Comparison of ENCODE assay signal across 9 cellular contexts in the genomic region with DNA sequence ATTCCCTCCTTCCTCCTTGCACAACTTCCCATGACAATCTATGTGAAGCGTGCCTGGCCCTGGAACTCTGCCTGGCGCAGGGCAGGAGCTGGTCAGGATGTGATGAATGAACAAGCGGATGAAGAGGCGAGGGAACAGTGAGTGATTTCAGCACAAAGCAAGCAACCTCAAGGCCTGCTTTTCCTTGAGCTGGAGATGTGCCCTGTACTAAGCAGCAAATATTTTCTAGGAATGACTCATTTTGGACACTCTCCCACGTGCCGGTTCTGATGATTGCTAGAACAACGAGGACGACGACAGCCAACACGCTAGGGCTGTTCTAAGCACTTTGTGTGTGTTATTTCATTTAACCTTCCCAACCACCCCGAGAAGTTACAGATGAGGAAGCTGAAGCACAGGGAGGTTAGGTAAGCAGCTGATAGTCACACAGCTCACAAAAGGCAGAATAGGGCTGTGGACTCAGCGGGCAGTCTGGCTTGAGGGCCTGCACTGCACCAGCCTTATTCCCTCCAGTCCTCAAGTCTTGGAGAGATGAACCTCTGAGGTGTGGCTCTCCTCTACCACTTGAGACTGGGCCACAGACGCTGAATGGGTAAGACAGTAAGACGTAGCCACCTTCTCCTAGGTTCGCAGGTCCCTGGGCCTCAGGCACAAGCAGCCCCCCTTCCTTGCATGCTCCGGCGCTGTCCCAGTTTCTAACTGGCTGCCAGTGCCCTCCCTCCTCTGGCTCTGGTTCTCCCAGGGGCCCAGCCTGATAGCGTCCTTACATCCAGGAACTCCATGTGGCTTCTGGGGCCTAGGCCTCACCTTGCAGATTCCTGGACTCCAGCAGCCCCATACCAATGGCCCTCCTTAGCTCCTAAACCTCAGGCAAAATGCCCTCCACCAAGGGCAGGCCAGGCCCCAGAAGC. TPM values are rescaled to one million over a fixed set of nuclear protein-coding genes. Genes with fewer than 3 reads are reported as not detected.
DNase-seq lines count a peak whose midpoint lies in the region; ATAC-seq and TF ChIP-seq lines count a peak whose summit lies in the region.
"Had no signal": no experiment of that assay in that cellular context is flagged by ENCODE, and none has a peak within 500 bp of the region (broad histone marks: within the 10 kb centered on the region; RNA-seq: fewer than 3 reads in every experiment).

No MANE protein-coding gene starts in this region.

- no peak overlapping the region for H3K4me3 Mint-ChIP-seq in activated CD4-positive, alpha-beta T cell treated with anti-CD3 and anti-CD28 coated beads, Interleukin-2, amount 10 ng/mL, durations not matched to agents 7 days and 5 days

- CTCF ChIA-PET in activated CD4-positive, alpha-beta T cell treated with anti-CD3 and anti-CD28 coated beads, Interleukin-2, amount 10 ng/mL, durations not matched to agents 7 days and 5 days (lab: Charles Lee), result interaction anchor here (1.5 kb wide), 1 partner anchor 28 kb away, joined by 3 read pairs; no protein-coding TSS in a partner anchor
- CTCF ChIA-PET in HEK293T (lab: Yijun Ruan, JAX), result no interaction called here

- peak overlapping the region; percentile 87 for H3K27ac Mint-ChIP-seq in activated CD4-positive, alpha-beta T cell treated with anti-CD3 and anti-CD28 coated beads, Interleukin-2, amount 10 ng/mL, durations not matched to agents 7 days and 5 days

- H3K4me1 ChIP-seq in breast epithelium (peaks cover 5 to 20% of the 10 kb centered on the region in 2 donors), thoracic aorta (ENCODE audit: control insufficient read depth in 1 of 2, low read depth in 2 of 2) (peaks cover 29 to 49% of the 10 kb centered on the region in 2 donors)
- H3K4me1 ChIP-seq: A549 had no signal

- DNase-seq in activated CD4-positive, alpha-beta T cell treated with anti-CD3 and anti-CD28 coated beads, Interleukin-2, amount 10 ng/mL, durations not matched to agents 7 days and 5 days, result no peak
- DNase-seq in activated CD4-positive, alpha-beta T cell treated with anti-CD3 and anti-CD28 coated beads, Interleukin-2, amount 50 U/mL, for 1 hour, result no peak
- DNase-seq in breast epithelium (ENCODE audit: low spot score in 2 of 2) (peak in 1 of 2 donors; percentile 70), kidney tubule cell (ENCODE audit: low spot score) (peak; percentile 60), thoracic aorta (ENCODE audit: low spot score) (peak; percentile 78), GM10266 (ENCODE audit: extremely low spot score) (no peak), UCSD-AML1 (lab: John Stamatoyannopoulos, UW; ENCODE audit: unreplicated experiment) (no peak), HEK293T (ENCODE audit: extremely low spot score) (no peak)

- H3K4me3 ChIP-seq in breast epithelium (no peak overlapping the region), thoracic aorta (peak overlapping the region; percentile 1)
- H3K4me3 ChIP-seq: A549 had no signal

- POLR2A ChIA-PET in activated CD4-positive, alpha-beta T cell treated with anti-CD3 and anti-CD28 coated beads, Interleukin-2, amount 10 ng/mL, durations not matched to agents 7 days and 5 days (lab: Charles Lee), result no interaction called here
- POLR2A ChIA-PET in HEK293T (lab: Yijun Ruan, JAX), result interaction anchor here (0.8 kb wide), 1 partner anchor 17 kb away, joined by 3 read pairs; no protein-coding TSS in a partner anchor

- H3K9me3 ChIP-seq in breast epithelium (no peaks in the 10 kb centered on the region), thoracic aorta (no peaks in the 10 kb centered on the region)
- H3K9me3 ChIP-seq: A549 had no signal

- H3K27me3 ChIP-seq in breast epithelium (no peaks in the 10 kb centered on the region), thoracic aorta (replicated peaks; ENCODE audit: insufficient read depth) (no peaks in the 10 kb centered on the region)

- peak overlapping the region; percentile 68 to 90 for H3K27ac ChIP-seq in breast epithelium
- peak overlapping the region; percentile 96 to 98 for H3K27ac ChIP-seq in thoracic aorta
- H3K27ac ChIP-seq: A549 had no signal

- TF ChIP-seq CTCF in breast epithelium (IDR thresholded peaks at IDR 0.05) (no peak), thoracic aorta (IDR thresholded peaks at IDR 0.05) (no peak), GM10266 (IDR thresholded peaks at IDR 0.05; ENCODE audit: control insufficient read depth, insufficient read depth, low read depth, missing control alignments) (no peak)

- peak; percentile 75 for ATAC-seq in thoracic aorta (ENCODE audit: insufficient number of reproducible peaks, low FRiP score, low read depth)
- ATAC-seq: A549 had no signal

- H3K36me3 Mint-ChIP-seq in activated CD4-positive, alpha-beta T cell treated with anti-CD3 and anti-CD28 coated beads, Interleukin-2, amount 10 ng/mL, durations not matched to agents 7 days and 5 days (ENCODE audit: low read depth), result no peaks in the 10 kb centered on the region

- no peaks in the 10 kb centered on the region for H3K27me3 Mint-ChIP-seq in activated CD4-positive, alpha-beta T cell treated with anti-CD3 and anti-CD28 coated beads, Interleukin-2, amount 10 ng/mL, durations not matched to agents 7 days and 5 days

- no peak for TF ChIP-seq POLR2A in breast epithelium (IDR thresholded peaks at IDR 0.05)

- intact Hi-C loops in breast epithelium (cut with DNase I; ENCODE audit: low total_unique reads), result loop anchor here (10.0 kb wide), 1 partner anchor 945 kb away; no protein-coding TSS in a partner anchor

- peaks cover 26% of the 10 kb centered on the region for H3K4me1 Mint-ChIP-seq in activated CD4-positive, alpha-beta T cell treated with anti-CD3 and anti-CD28 coated beads, Interleukin-2, amount 10 ng/mL, durations not matched to agents 7 days and 5 days

- no peaks in the 10 kb centered on the region for H3K36me3 ChIP-seq in breast epithelium
- no peaks in the 10 kb centered on the region for H3K36me3 ChIP-seq in thoracic aorta

- H3K9me3 Mint-ChIP-seq in activated CD4-positive, alpha-beta T cell treated with anti-CD3 and anti-CD28 coated beads, Interleukin-2, amount 10 ng/mL, durations not matched to agents 7 days and 5 days, result no peaks in the 10 kb centered on the region

TF ChIP-seq in HEK293T, 16 proteins besides CTCF, POLR2A, EP300 and RAD21:
- TF ChIP-seq SP1 (IDR thresholded peaks at IDR 0.05) (no peak), FOXA1 (IDR thresholded peaks at IDR 0.05) (no peak), ELF4 (IDR thresholded peaks at IDR 0.05) (no peak), HDGF (IDR thresholded peaks at IDR 0.05; ENCODE audit: borderline replicate concordance) (no peak), FOXK2 (IDR thresholded peaks at IDR 0.05) (no peak), NFRKB (IDR thresholded peaks at IDR 0.05) (no peak), TARDBP (IDR thresholded peaks at IDR 0.05) (no peak), FOXM1 (IDR thresholded peaks at IDR 0.05; ENCODE audit: borderline replicate concordance) (no peak), ZNF384 (IDR thresholded peaks at IDR 0.05) (no peak), CTBP1 (IDR thresholded peaks at IDR 0.05; ENCODE audit: borderline replicate concordance) (no peak), L3MBTL2 (conservative IDR thresholded peaks at IDR 0.05) (no peak), BHLHE40 (IDR thresholded peaks at IDR 0.05; ENCODE audit: borderline replicate concordance) (no peak), ARNT (IDR thresholded peaks at IDR 0.05) (no peak), SUZ12 (IDR thresholded peaks at IDR 0.05) (no peak), LEF1 (IDR thresholded peaks at IDR 0.05; ENCODE audit: borderline replicate concordance) (no peak)
- TF ChIP-seq, protein P1, sequence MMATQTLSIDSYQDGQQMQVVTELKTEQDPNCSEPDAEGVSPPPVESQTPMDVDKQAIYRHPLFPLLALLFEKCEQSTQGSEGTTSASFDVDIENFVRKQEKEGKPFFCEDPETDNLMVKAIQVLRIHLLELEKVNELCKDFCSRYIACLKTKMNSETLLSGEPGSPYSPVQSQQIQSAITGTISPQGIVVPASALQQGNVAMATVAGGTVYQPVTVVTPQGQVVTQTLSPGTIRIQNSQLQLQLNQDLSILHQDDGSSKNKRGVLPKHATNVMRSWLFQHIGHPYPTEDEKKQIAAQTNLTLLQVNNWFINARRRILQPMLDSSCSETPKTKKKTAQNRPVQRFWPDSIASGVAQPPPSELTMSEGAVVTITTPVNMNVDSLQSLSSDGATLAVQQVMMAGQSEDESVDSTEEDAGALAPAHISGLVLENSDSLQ (IDR thresholded peaks at IDR 0.05), result no peak
TF ChIP-seq in HEK293T: peak in this region for 0.

RNA-seq across cellular contexts. Expression of gene YKT6, which starts 59.0 kb away (rescaled TPM):
- 10 to 100 TPM; 62.6 to 63.3 TPM for total RNA-seq in activated CD4-positive, alpha-beta T cell treated with anti-CD3 and anti-CD28 coated beads, Interleukin-2, amount 10 ng/mL, durations not matched to agents 7 days and 5 days
- total RNA-seq in breast epithelium (10 to 100 TPM; 40.2 to 57.0 (median 49.4) TPM), thoracic aorta (10 to 100 TPM; 62.0 to 69.6 TPM)

Comparison
In these comparisons a context has a peak if more than half of its experiments do, and no peak if none do; other contexts are left out.
1. DNase-seq: peak in kidney tubule cell (single experiment) and thoracic aorta (single experiment); none in activated CD4-positive, alpha-beta T cell treated with anti-CD3 and anti-CD28 coated beads, Interleukin-2, amount 10 ng/mL, durations not matched to agents 7 days and 5 days (single experiment), activated CD4-positive, alpha-beta T cell treated with anti-CD3 and anti-CD28 coated beads, Interleukin-2, amount 50 U/mL, for 1 hour (single experiment), GM10266 (single experiment), UCSD-AML1 (single experiment) and HEK293T (single experiment).